ENCODE assay signal across 13 cellular contexts in the genomic region with DNA sequence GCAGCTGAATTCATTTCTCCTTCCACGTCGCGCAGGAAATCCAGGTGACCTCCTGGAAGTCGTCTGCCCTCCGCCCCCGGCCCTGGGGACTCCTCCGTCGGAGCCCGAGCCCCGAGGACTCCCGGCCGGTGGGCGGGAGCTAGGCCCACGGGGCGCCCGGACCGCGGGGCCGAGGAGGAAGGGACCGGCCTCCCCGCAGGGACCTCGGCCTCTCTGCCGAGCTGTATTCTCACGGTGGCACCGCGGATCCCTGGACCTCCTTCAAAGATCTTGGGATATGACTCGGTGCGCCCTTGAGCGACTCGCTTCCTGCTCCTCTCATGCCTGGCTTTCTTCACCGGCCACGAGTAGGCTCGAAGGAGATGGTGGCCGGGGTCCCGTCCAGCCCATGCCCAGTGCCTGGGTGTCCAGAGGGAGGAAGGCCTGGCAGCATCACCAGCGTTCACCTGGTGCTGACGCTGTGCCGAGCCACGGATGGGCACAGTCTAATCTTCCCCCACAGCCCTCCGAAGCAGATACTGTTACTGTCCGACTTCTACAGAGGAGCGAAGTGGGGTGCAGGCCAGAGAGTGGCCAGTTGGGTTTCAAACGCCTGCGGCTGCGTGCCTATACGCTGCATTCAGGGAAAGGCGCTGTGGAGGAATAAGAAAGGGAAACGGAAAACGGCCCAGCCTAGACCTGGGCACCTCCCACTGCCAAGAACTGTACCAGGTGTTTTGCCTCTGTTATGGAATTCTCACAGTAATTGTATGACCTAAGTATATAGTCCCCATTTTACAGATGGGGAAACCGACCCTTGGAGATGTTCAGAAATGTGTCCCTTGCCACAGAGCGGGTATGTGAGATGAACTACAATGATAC. TPM values are rescaled to one million over a fixed set of nuclear protein-coding genes. Genes with fewer than 3 reads are reported as not detected.
DNase-seq lines count a peak whose midpoint lies in the region; ATAC-seq and TF ChIP-seq lines count a peak whose summit lies in the region.
"Had no signal": no experiment of that assay in that cellular context is flagged by ENCODE, and none has a peak within 500 bp of the region (broad histone marks: within the 10 kb centered on the region; RNA-seq: fewer than 3 reads in every experiment).

No MANE protein-coding gene starts in this region.

- no peak overlapping the region for H3K9ac ChIP-seq in iPS-20b (ENCODE audit: low read depth, low read length)

- peaks cover 67% of the 10 kb centered on the region for H3K27me3 ChIP-seq in RWPE2 (ENCODE audit: insufficient read depth, poor library complexity, severe bottlenecking)
- H3K27me3 ChIP-seq in iPS-20b (ENCODE audit: insufficient read depth, low read length), result peaks cover 97% of the 10 kb centered on the region

- H3K27ac ChIP-seq in RWPE2 (ENCODE audit: poor library complexity, severe bottlenecking), result no peak overlapping the region
- no peak overlapping the region for H3K27ac ChIP-seq in iPS-20b (ENCODE audit: low read length)

- peak overlapping the region; percentile 38 for H3K4me3 Mint-ChIP-seq in activated CD4-positive, alpha-beta memory T cell treated with anti-CD3 and anti-CD28 coated beads for 36 hours
- H3K4me3 Mint-ChIP-seq in activated CD4-positive, alpha-beta memory T cell treated with anti-CD3 and anti-CD28 coated beads, Interleukin-2, amount 10 ng/mL, durations not matched to agents 7 days and 5 days, result no peak overlapping the region
- peak overlapping the region; percentile 9 for H3K4me3 Mint-ChIP-seq in stimulated activated effector memory CD8-positive, alpha-beta T cell treated with anti-CD3 and anti-CD28 coated beads, Interleukin-12 subunit alpha, Interleukin-12 subunit beta, amount 100 ng/mL, for 72 hours
- H3K4me3 Mint-ChIP-seq: activated CD8-positive, alpha-beta T cell treated with anti-CD3 and anti-CD28 coated beads, Interleukin-2, amount 10 ng/mL, durations not matched to agents 7 days and 5 days had no signal

- H3K4me3 ChIP-seq in RWPE2 (ENCODE audit: severe bottlenecking), result peak overlapping the region; percentile 7
- H3K4me3 ChIP-seq in iPS-20b (ENCODE audit: low read length), result peak overlapping the region; percentile 56

- ATAC-seq in RWPE2 (ENCODE audit: low read depth), result no peak
- ATAC-seq in stimulated activated effector memory CD8-positive, alpha-beta T cell treated with anti-CD3 and anti-CD28 coated beads, Interleukin-12 subunit alpha, Interleukin-12 subunit beta, amount 100 ng/mL, for 72 hours, result no peak

- peaks cover 66% of the 10 kb centered on the region for H3K27me3 Mint-ChIP-seq in activated CD4-positive, alpha-beta memory T cell treated with anti-CD3 and anti-CD28 coated beads for 36 hours
- H3K27me3 Mint-ChIP-seq in activated CD4-positive, alpha-beta memory T cell treated with anti-CD3 and anti-CD28 coated beads, Interleukin-2, amount 10 ng/mL, durations not matched to agents 7 days and 5 days, result peaks cover 67% of the 10 kb centered on the region

- H3K36me3 ChIP-seq in RWPE2 (ENCODE audit: low read depth) (no peaks in the 10 kb centered on the region), iPS-20b (ENCODE audit: insufficient read depth, low read depth, low read length) (no peaks in the 10 kb centered on the region)

- DNase-seq in activated CD4-positive, alpha-beta memory T cell treated with anti-CD3 and anti-CD28 coated beads for 36 hours, result no peak
- DNase-seq in activated CD4-positive, alpha-beta memory T cell treated with anti-CD3 and anti-CD28 coated beads, Interleukin-2, amount 10 ng/mL, durations not matched to agents 7 days and 5 days, result no peak
- peak; percentile 46 for DNase-seq in RWPE2 (ENCODE audit: low spot score)
- DNase-seq in stimulated activated effector memory CD8-positive, alpha-beta T cell treated with anti-CD3 and anti-CD28 coated beads, Interleukin-12 subunit alpha, Interleukin-12 subunit beta, amount 100 ng/mL, for 72 hours (ENCODE audit: low spot score in 2 of 2), result no peak
- no peak for DNase-seq in HK-2 (ENCODE audit: unreplicated experiment)
- no peak for DNase-seq in stimulated activated CD8-positive, alpha-beta memory T cell treated with anti-CD3 and anti-CD28 coated beads, Interleukin-4, amount 100 ng/mL, for 48 hours
- DNase-seq in SIG-M5 treated with dmso at 0.1 percent for 504 hours (lab: John Stamatoyannopoulos, UW; ENCODE audit: unreplicated experiment), result no peak
- DNase-seq: activated CD8-positive, alpha-beta T cell treated with anti-CD3 and anti-CD28 coated beads, Interleukin-2, amount 10 ng/mL, durations not matched to agents 7 days and 5 days; NCI-H2029; stimulated activated CD4-positive, alpha-beta T cell treated with anti-CD3 and anti-CD28 coated beads, Interleukin-15, amount 100 ng/mL, for 24 hours; stimulated activated naive CD4-positive, alpha-beta T cell had no signal

- H3K27ac Mint-ChIP-seq in activated CD4-positive, alpha-beta memory T cell treated with anti-CD3 and anti-CD28 coated beads for 36 hours, result no peak overlapping the region
- H3K27ac Mint-ChIP-seq in activated CD4-positive, alpha-beta memory T cell treated with anti-CD3 and anti-CD28 coated beads, Interleukin-2, amount 10 ng/mL, durations not matched to agents 7 days and 5 days, result no peak overlapping the region
- H3K27ac Mint-ChIP-seq in stimulated activated effector memory CD8-positive, alpha-beta T cell treated with anti-CD3 and anti-CD28 coated beads, Interleukin-12 subunit alpha, Interleukin-12 subunit beta, amount 100 ng/mL, for 72 hours, result no peak overlapping the region
- H3K27ac Mint-ChIP-seq: activated CD8-positive, alpha-beta T cell treated with anti-CD3 and anti-CD28 coated beads, Interleukin-2, amount 10 ng/mL, durations not matched to agents 7 days and 5 days had no signal

- CTCF ChIA-PET in activated CD4-positive, alpha-beta memory T cell treated with anti-CD3 and anti-CD28 coated beads for 36 hours (lab: Charles Lee), result interaction anchor here (1.0 to 1.4 kb wide), 2 partner anchors 76 to 113 kb away, joined by 3 read pairs; no protein-coding TSS in a partner anchor
- CTCF ChIA-PET in activated CD4-positive, alpha-beta memory T cell treated with anti-CD3 and anti-CD28 coated beads, Interleukin-2, amount 10 ng/mL, durations not matched to agents 7 days and 5 days (lab: Charles Lee), result interaction anchor here (6.2 kb wide), 1 partner anchor 113 kb away, joined by 67 read pairs; no protein-coding TSS in a partner anchor

- no peak for TF ChIP-seq CTCF in RWPE2 (IDR thresholded peaks at IDR 0.05; ENCODE audit: poor library complexity, severe bottlenecking)

- peaks cover 12% of the 10 kb centered on the region for H3K36me3 Mint-ChIP-seq in activated CD4-positive, alpha-beta memory T cell treated with anti-CD3 and anti-CD28 coated beads for 36 hours
- peaks cover 16% of the 10 kb centered on the region for H3K36me3 Mint-ChIP-seq in activated CD4-positive, alpha-beta memory T cell treated with anti-CD3 and anti-CD28 coated beads, Interleukin-2, amount 10 ng/mL, durations not matched to agents 7 days and 5 days (ENCODE audit: low read depth)
- no peaks in the 10 kb centered on the region for H3K36me3 Mint-ChIP-seq in stimulated activated effector memory CD8-positive, alpha-beta T cell treated with anti-CD3 and anti-CD28 coated beads, Interleukin-12 subunit alpha, Interleukin-12 subunit beta, amount 100 ng/mL, for 72 hours

- intact Hi-C loops in activated CD4-positive, alpha-beta memory T cell treated with anti-CD3 and anti-CD28 coated beads for 36 hours (cut with micrococcal nuclease), result no loop called here

- H3K9me3 ChIP-seq in RWPE2 (ENCODE audit: severe bottlenecking) (no peaks in the 10 kb centered on the region), iPS-20b (ENCODE audit: insufficient read depth, low read depth, low read length) (no peaks in the 10 kb centered on the region)

- peaks cover 15% of the 10 kb centered on the region for H3K9me3 Mint-ChIP-seq in activated CD4-positive, alpha-beta memory T cell treated with anti-CD3 and anti-CD28 coated beads for 36 hours
- H3K9me3 Mint-ChIP-seq in activated CD4-positive, alpha-beta memory T cell treated with anti-CD3 and anti-CD28 coated beads, Interleukin-2, amount 10 ng/mL, durations not matched to agents 7 days and 5 days, result peaks cover 17% of the 10 kb centered on the region
- H3K9me3 Mint-ChIP-seq in stimulated activated effector memory CD8-positive, alpha-beta T cell treated with anti-CD3 and anti-CD28 coated beads, Interleukin-12 subunit alpha, Interleukin-12 subunit beta, amount 100 ng/mL, for 72 hours, result peaks cover 12% of the 10 kb centered on the region

- H3K4me1 Mint-ChIP-seq in activated CD4-positive, alpha-beta memory T cell treated with anti-CD3 and anti-CD28 coated beads for 36 hours (ENCODE audit: low read depth), result peaks cover 18% of the 10 kb centered on the region
- H3K4me1 Mint-ChIP-seq in activated CD4-positive, alpha-beta memory T cell treated with anti-CD3 and anti-CD28 coated beads, Interleukin-2, amount 10 ng/mL, durations not matched to agents 7 days and 5 days, result peaks cover 19% of the 10 kb centered on the region
- peaks cover 18% of the 10 kb centered on the region for H3K4me1 Mint-ChIP-seq in stimulated activated effector memory CD8-positive, alpha-beta T cell treated with anti-CD3 and anti-CD28 coated beads, Interleukin-12 subunit alpha, Interleukin-12 subunit beta, amount 100 ng/mL, for 72 hours

- no peaks in the 10 kb centered on the region for H3K4me1 ChIP-seq in RWPE2 (ENCODE audit: insufficient read depth, poor library complexity, severe bottlenecking)
- peaks cover 11% of the 10 kb centered on the region; the same call in 1 of the 2 replicates for H3K4me1 ChIP-seq in iPS-20b (ENCODE audit: insufficient read depth, low read length)

- POLR2A ChIA-PET in activated CD4-positive, alpha-beta memory T cell treated with anti-CD3 and anti-CD28 coated beads for 36 hours (lab: Charles Lee), result no interaction called here
- POLR2A ChIA-PET in activated CD4-positive, alpha-beta memory T cell treated with anti-CD3 and anti-CD28 coated beads, Interleukin-2, amount 10 ng/mL, durations not matched to agents 7 days and 5 days (lab: Charles Lee), result no interaction called here

RNA-seq across cellular contexts. Expression of a gene that starts 47.3 kb away (rescaled TPM):
- under 1 TPM; 0.12 to 0.15 TPM for total RNA-seq in activated CD4-positive, alpha-beta memory T cell treated with anti-CD3 and anti-CD28 coated beads for 36 hours
- under 1 TPM; 0.05 to 0.15 TPM for total RNA-seq in activated CD4-positive, alpha-beta memory T cell treated with anti-CD3 and anti-CD28 coated beads, Interleukin-2, amount 10 ng/mL, durations not matched to agents 7 days and 5 days
- total RNA-seq: myocyte had no signal
